14 cellular contexts compared by ENCODE assay signal in the genomic region with DNA sequence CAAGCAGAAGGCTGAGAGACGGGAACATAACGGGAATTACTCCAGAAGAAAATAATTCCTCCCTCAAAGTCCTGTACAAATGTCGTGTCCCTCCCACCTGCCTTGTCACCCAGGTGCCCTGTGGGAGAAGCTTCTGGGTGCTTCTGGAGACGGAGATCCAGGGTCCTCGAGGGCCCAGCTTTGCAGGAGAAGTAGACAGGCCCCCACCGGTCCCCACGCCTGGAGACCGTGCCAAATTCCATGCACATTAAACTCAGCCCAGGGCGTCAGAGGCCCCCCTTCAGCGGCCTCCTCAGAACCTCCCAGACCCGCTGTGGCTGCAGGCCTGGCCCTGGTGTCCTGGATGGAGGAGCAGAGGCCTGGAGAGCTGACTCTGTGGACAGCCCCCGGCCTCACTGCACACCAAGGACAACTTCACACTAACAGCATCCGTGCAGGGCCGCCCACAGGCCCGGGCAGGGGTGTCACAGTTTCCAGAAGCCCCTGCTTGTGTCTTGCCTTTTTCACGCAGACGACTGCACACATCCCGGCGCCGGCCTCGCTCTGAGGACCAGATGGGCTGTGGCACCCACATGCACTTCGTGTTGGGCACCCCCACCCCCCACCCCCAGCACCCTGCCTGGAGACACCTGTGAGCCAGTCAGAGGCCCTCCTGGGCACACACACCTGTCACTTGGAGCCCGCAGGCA.
DNase-seq lines count a peak whose midpoint lies in the region; ATAC-seq and TF ChIP-seq lines count a peak whose summit lies in the region.
"Had no signal": no experiment of that assay in that cellular context is flagged by ENCODE, and none has a peak within 500 bp of the region (broad histone marks: within the 10 kb centered on the region; RNA-seq: fewer than 3 reads in every experiment).

No MANE protein-coding gene starts in this region.

- no peak overlapping the region for H3K27ac Mint-ChIP-seq in activated CD4-positive, alpha-beta T cell treated with anti-CD3 and anti-CD28 coated beads, Interleukin-2, amount 10 ng/mL, durations not matched to agents 24 days and 14 days

- H3K9me3 ChIP-seq in lower lobe of right lung = no peaks in the 10 kb centered on the region
- no peaks in the 10 kb centered on the region for H3K9me3 ChIP-seq in effector memory CD4-positive, alpha-beta T cell (ENCODE audit: control insufficient read depth, low read length)
- H3K9me3 ChIP-seq: MG63 had no signal

- peak; percentile 35 for DNase-seq in NCI-H748 (lab: John Stamatoyannopoulos, UW; ENCODE audit: unreplicated experiment)
- DNase-seq in NCI-H748 treated with DMSO at 0.1 percent for 48 hours (lab: John Stamatoyannopoulos, UW) = no peak
- peak; percentile 37 for DNase-seq in NAMALWA (ENCODE audit: low spot score)
- peak; percentile 95 for DNase-seq in NCI-H2171 treated with DMSO at 0.1 percent for 48 hours (lab: John Stamatoyannopoulos, UW)
- DNase-seq in lower lobe of right lung = peak; percentile 34
- no peak for DNase-seq in effector memory CD4-positive, alpha-beta T cell
- DNase-seq in OCI-M1 (lab: John Stamatoyannopoulos, UW) = no peak
- DNase-seq in activated CD4-positive, alpha-beta T cell treated with anti-CD3 and anti-CD28 coated beads, Interleukin-2, amount 10 ng/mL, durations not matched to agents 24 days and 14 days = no peak
- DNase-seq: GOT3, IMR-90, Karpas-422, MG63, NCI-H2029 had no signal

- TF ChIP-seq CTCF in lower lobe of right lung (IDR thresholded peaks at IDR 0.05) = no peak

- intact Hi-C loops in lower lobe of right lung (cut with DNase I) = no loop called here
- intact Hi-C loops in activated CD4-positive, alpha-beta T cell treated with anti-CD3 and anti-CD28 coated beads, Interleukin-2, amount 10 ng/mL, durations not matched to agents 24 days and 14 days (cut with micrococcal nuclease) = no loop called here

- no peak for ATAC-seq in lower lobe of right lung

- H3K4me3 Mint-ChIP-seq in activated CD4-positive, alpha-beta T cell treated with anti-CD3 and anti-CD28 coated beads, Interleukin-2, amount 10 ng/mL, durations not matched to agents 24 days and 14 days = no peak overlapping the region

- no peaks in the 10 kb centered on the region for H3K27me3 Mint-ChIP-seq in activated CD4-positive, alpha-beta T cell treated with anti-CD3 and anti-CD28 coated beads, Interleukin-2, amount 10 ng/mL, durations not matched to agents 24 days and 14 days

- H3K9me3 Mint-ChIP-seq in activated CD4-positive, alpha-beta T cell treated with anti-CD3 and anti-CD28 coated beads, Interleukin-2, amount 10 ng/mL, durations not matched to agents 24 days and 14 days = no peaks in the 10 kb centered on the region

- H3K27ac ChIP-seq in lower lobe of right lung = no peak overlapping the region
- no peak overlapping the region for H3K27ac ChIP-seq in effector memory CD4-positive, alpha-beta T cell (ENCODE audit: insufficient read depth, low read length, poor library complexity, severe bottlenecking)
- H3K27ac ChIP-seq: C4-2B had no signal

- H3K36me3 Mint-ChIP-seq in activated CD4-positive, alpha-beta T cell treated with anti-CD3 and anti-CD28 coated beads, Interleukin-2, amount 10 ng/mL, durations not matched to agents 24 days and 14 days (ENCODE audit: low read depth) = no peaks in the 10 kb centered on the region

- H3K4me1 Mint-ChIP-seq in activated CD4-positive, alpha-beta T cell treated with anti-CD3 and anti-CD28 coated beads, Interleukin-2, amount 10 ng/mL, durations not matched to agents 24 days and 14 days = no peaks in the 10 kb centered on the region

- no peaks in the 10 kb centered on the region for H3K4me1 ChIP-seq in lower lobe of right lung
- H3K4me1 ChIP-seq in effector memory CD4-positive, alpha-beta T cell (ENCODE audit: control insufficient read depth, insufficient read depth, low read length, poor library complexity, severe bottlenecking) = no peaks in the 10 kb centered on the region

- H3K27me3 ChIP-seq in lower lobe of right lung (ENCODE audit: low read depth) = peaks cover 9% of the 10 kb centered on the region
- no peaks in the 10 kb centered on the region for H3K27me3 ChIP-seq in effector memory CD4-positive, alpha-beta T cell (replicated peaks; ENCODE audit: control insufficient read depth, insufficient read depth, low read length, poor library complexity, severe bottlenecking)
- H3K27me3 ChIP-seq: MG63 had no signal

- no peaks in the 10 kb centered on the region for H3K36me3 ChIP-seq in lower lobe of right lung
- no peaks in the 10 kb centered on the region for H3K36me3 ChIP-seq in effector memory CD4-positive, alpha-beta T cell (ENCODE audit: control insufficient read depth, insufficient read depth, low read length)
- H3K36me3 ChIP-seq: MG63 had no signal

- H3K4me3 ChIP-seq in lower lobe of right lung = no peak overlapping the region
- no peak overlapping the region for H3K4me3 ChIP-seq in effector memory CD4-positive, alpha-beta T cell (ENCODE audit: insufficient read depth, low read depth, low read length, poor library complexity, severe bottlenecking)
- H3K4me3 ChIP-seq: MG63 had no signal

Comparison
In these comparisons a context has a peak if more than half of its experiments do, and no peak if none do; other contexts are left out.
1. DNase-seq: peak in NCI-H748 (single experiment), NAMALWA (single experiment), NCI-H2171 treated with DMSO at 0.1 percent for 48 hours (single experiment) and lower lobe of right lung (single experiment); none in NCI-H748 treated with DMSO at 0.1 percent for 48 hours (single experiment), effector memory CD4-positive, alpha-beta T cell (0 of 3), OCI-M1 (single experiment) and activated CD4-positive, alpha-beta T cell treated with anti-CD3 and anti-CD28 coated beads, Interleukin-2, amount 10 ng/mL, durations not matched to agents 24 days and 14 days (single experiment).